ENCODE assay signal across 16 cellular contexts in genomic region chr12:64746663-64747062, GRCh38. TPM values are rescaled to one million over a fixed set of nuclear protein-coding genes. Genes with fewer than 3 reads are reported as not detected.
DNase-seq lines count a peak whose midpoint lies in the region; ATAC-seq and TF ChIP-seq lines count a peak whose summit lies in the region.
"Had no signal": no experiment of that assay in that cellular context is flagged by ENCODE, and none has a peak within 500 bp of the region (broad histone marks: within the 10 kb centered on the region; RNA-seq: fewer than 3 reads in every experiment).

No MANE protein-coding gene starts in this region.

- no peaks in the 10 kb centered on the region for H3K27me3 ChIP-seq in mesenchymal stem cell (ENCODE audit: control insufficient read depth in 1 of 2, insufficient read depth in 1 of 2, low read length in 2 of 2)
- H3K27me3 ChIP-seq: colonic mucosa had no signal

- no peak for ATAC-seq in GM21576 (IDR thresholded peaks at IDR 0.05; ENCODE audit: unreplicated experiment)
- ATAC-seq: lower lobe of right lung had no signal

- no peak overlapping the region for H3K18ac ChIP-seq in mesenchymal stem cell (ENCODE audit: low read depth in 1 of 2, low read length in 2 of 2)

- H2BK5ac ChIP-seq in mesenchymal stem cell (ENCODE audit: low read depth, low read length, poor library complexity, severe bottlenecking), result no peak overlapping the region

- no peak overlapping the region for H2AFZ ChIP-seq in mesenchymal stem cell (ENCODE audit: low read depth, low read length)

- H3K4ac ChIP-seq in mesenchymal stem cell (ENCODE audit: low read depth in 1 of 2, low read length in 2 of 2), result no peak overlapping the region

- H3K4me1 ChIP-seq in mesenchymal stem cell (ENCODE audit: control insufficient read depth, insufficient read depth, low read depth, low read length), result peaks cover 2% of the 10 kb centered on the region
- H3K4me1 ChIP-seq: colonic mucosa had no signal

- H3K9ac ChIP-seq in mesenchymal stem cell (ENCODE audit: low read length), result peak overlapping the region; percentile 55

- H2AK5ac ChIP-seq in mesenchymal stem cell (ENCODE audit: low read length, severe bottlenecking), result no peak overlapping the region

- H4K8ac ChIP-seq in mesenchymal stem cell (ENCODE audit: low read length), result no peak overlapping the region

- H4K91ac ChIP-seq in mesenchymal stem cell (ENCODE audit: low read length), result no peak overlapping the region

- no peak overlapping the region for H2BK120ac ChIP-seq in mesenchymal stem cell (ENCODE audit: low read depth, low read length)

- no peak overlapping the region for H3K23ac ChIP-seq in mesenchymal stem cell (ENCODE audit: low read length in 2 of 2)

- peaks cover 5% of the 10 kb centered on the region for H3K79me1 ChIP-seq in mesenchymal stem cell (replicated peaks; ENCODE audit: low read length, poor library complexity, severe bottlenecking)

- no peak overlapping the region for H3K4me2 ChIP-seq in mesenchymal stem cell (ENCODE audit: low read length, poor library complexity, severe bottlenecking)

- WGBS in mesenchymal stem cell, result 96% methylated on average over 2 of the region's 2 CpGs

- H3K4me3 ChIP-seq in NB4 (ENCODE audit: low read depth, low read length) (no peak overlapping the region), choroid plexus epithelial cell (ENCODE audit: low read depth, low read length) (no peak overlapping the region), mesenchymal stem cell (ENCODE audit: insufficient read depth in 1 of 2, low read depth in 1 of 2, low read length in 2 of 2) (no peak overlapping the region)
- H3K4me3 ChIP-seq: colonic mucosa, lower lobe of right lung had no signal

- no peak overlapping the region for H2BK12ac ChIP-seq in mesenchymal stem cell (ENCODE audit: low read length in 2 of 2)

- no peak overlapping the region for H2BK15ac ChIP-seq in mesenchymal stem cell (ENCODE audit: low read depth, poor library complexity, severe bottlenecking)

- H3K9me3 ChIP-seq in mesenchymal stem cell (ENCODE audit: control insufficient read depth, low read length), result no peaks in the 10 kb centered on the region
- H3K9me3 ChIP-seq: colonic mucosa, lower lobe of right lung had no signal

- H3K14ac ChIP-seq in mesenchymal stem cell (ENCODE audit: low read length in 2 of 2), result no peak overlapping the region

- TF ChIP-seq CTCF in NB4 (IDR thresholded peaks at IDR 0.05; ENCODE audit: low read depth, low read length) (no peak), choroid plexus epithelial cell (conservative IDR thresholded peaks at IDR 0.05; ENCODE audit: low read depth, low read length) (no peak), GM20000 (IDR thresholded peaks at IDR 0.05; ENCODE audit: extremely low read depth, missing control alignments) (no peak)

- H3K27ac ChIP-seq in mesenchymal stem cell (ENCODE audit: low read length, poor library complexity, severe bottlenecking), result no peak overlapping the region
- H3K27ac ChIP-seq: colonic mucosa, lower lobe of right lung had no signal

- TF ChIP-seq POLR2A in NB4 (IDR thresholded peaks at IDR 0.05; ENCODE audit: extremely low read depth, insufficient read length), result no peak

- peaks cover 18 to 74% of the 10 kb centered on the region in 2 experiments for H3K36me3 ChIP-seq in mesenchymal stem cell (ENCODE audit: control insufficient read depth in 1 of 2, insufficient read depth in 2 of 2, low read depth in 1 of 2, low read length in 2 of 2)

- peak; percentile 78 for DNase-seq in ELR (ENCODE audit: low read depth)
- peak; percentile 46 for DNase-seq in NB4 (ENCODE audit: low read depth)
- peak; percentile 58 for DNase-seq in choroid plexus epithelial cell (ENCODE audit: low read depth)
- DNase-seq in mesenchymal stem cell, result peak; percentile 24
- no peak for DNase-seq in GM20000 (ENCODE audit: low spot score)
- DNase-seq in NCI-H2227 treated with DMSO at 0.1 percent for 48 hours (lab: John Stamatoyannopoulos, UW), result no peak
- no peak for DNase-seq in NCI-H524 (lab: John Stamatoyannopoulos, UW)
- DNase-seq: activated CD4-positive, alpha-beta T cell treated with anti-CD3 and anti-CD28 coated beads, Interleukin-2, amount 50 U/mL, for 48 hours; activated T-cell treated with anti-CD3 and anti-CD28 coated beads, Interleukin-2, amount 50 U/mL, for 48 hours; CD4-positive, CD25-positive, alpha-beta regulatory T cell; colonic mucosa; foreskin melanocyte; lower lobe of right lung; NCI-H1092 treated with DMSO at 0.1 percent for 48 hours; NCI-H2171 treated with DMSO at 0.1 percent for 48 hours had no signal

RNA-seq across cellular contexts. Expression of gene GNS, which starts 12.5 kb away (rescaled TPM):
- 145 TPM for polyA plus RNA-seq in mesenchymal stem cell (2013, experiment 1 of 2)
- polyA plus RNA-seq in mesenchymal stem cell (2013, experiment 2 of 2), result 145 TPM

Comparison
In these comparisons a context has a peak if more than half of its experiments do, and no peak if none do; other contexts are left out.
1. DNase-seq: peak in ELR (single experiment), NB4 (single experiment), choroid plexus epithelial cell (single experiment) and mesenchymal stem cell (single experiment); none in GM20000 (single experiment), NCI-H2227 treated with DMSO at 0.1 percent for 48 hours (single experiment) and NCI-H524 (0 of 2).